In the genomic region with DNA sequence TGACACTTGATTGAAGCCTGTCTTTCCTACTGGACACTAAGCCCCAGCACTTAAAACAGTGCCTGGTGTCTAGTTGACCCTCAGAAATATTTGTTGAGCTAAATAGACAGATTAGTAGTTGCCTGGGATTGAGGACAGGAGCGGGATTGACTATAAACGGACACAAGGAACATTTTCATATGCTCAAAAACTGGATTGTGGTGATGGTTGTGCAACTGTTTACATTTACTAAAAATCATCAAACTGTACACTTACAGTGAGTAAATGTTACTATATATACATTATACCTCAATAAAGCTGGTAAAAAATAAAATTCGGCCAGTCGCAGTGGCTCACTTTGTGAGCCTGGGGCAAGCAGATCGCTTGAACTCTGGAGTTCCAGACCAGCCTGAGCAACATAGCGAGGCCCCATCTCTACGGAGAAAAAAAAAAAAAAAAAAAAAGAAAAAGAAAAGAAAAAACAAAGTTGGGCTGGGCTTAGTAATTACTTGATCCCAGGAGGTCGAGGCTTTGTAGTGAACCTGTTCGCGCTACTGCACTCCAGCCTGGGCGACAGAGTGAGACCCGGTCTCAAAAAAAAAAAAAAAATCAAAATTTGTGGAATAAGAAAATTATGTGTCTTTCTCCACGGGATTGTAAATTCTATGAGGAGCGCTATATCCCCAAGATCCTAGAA, we compare ENCODE assay signal across 8 cellular contexts. TPM values are rescaled to one million over a fixed set of nuclear protein-coding genes. Genes with fewer than 3 reads are reported as not detected.
DNase-seq lines count a peak whose midpoint lies in the region; ATAC-seq and TF ChIP-seq lines count a peak whose summit lies in the region.

No MANE protein-coding gene starts in this region.

- no peak for TF ChIP-seq EP300 in suprapubic skin (IDR thresholded peaks at IDR 0.05)

- H3K4me1 Mint-ChIP-seq in T-cell = peaks cover 36 to 44% (median 39%) of the 10 kb centered on the region in 3 donors

- peak; percentile 10 for DNase-seq in cardiac muscle cell (ENCODE audit: low read depth in 1 of 2, low spot score in 1 of 2)
- DNase-seq in cardiac septum (ENCODE audit: low spot score) = no peak
- DNase-seq in T-cell = no peak
- DNase-seq in suprapubic skin (ENCODE audit: low spot score in 2 of 2) = peak in 1 of 2 donors; percentile 15
- DNase-seq in NCI-H510A treated with DMSO at 0.1 percent for 48 hours (lab: John Stamatoyannopoulos, UW) = no peak
- DNase-seq in NCI-H2081 (lab: John Stamatoyannopoulos, UW) = no peak

- peaks cover 10% of the 10 kb centered on the region for H3K36me3 Mint-ChIP-seq in T-cell

- peak overlapping the region; percentile 85 to 88 for H3K27ac Mint-ChIP-seq in T-cell

- CTCF ChIA-PET in T-cell (lab: Charles Lee) = interaction anchor here in 1 of 2 donors (1.0 to 1.5 kb wide), 2 partner anchors 17 to 47 kb away, joined by 3 to 6 read pairs; partner anchors contain the start of gene CIB2

- no peaks in the 10 kb centered on the region for H3K9me3 ChIP-seq in cardiac muscle cell (ENCODE audit: low read depth)
- H3K9me3 ChIP-seq in suprapubic skin = no peaks in the 10 kb centered on the region

- H3K27ac ChIP-seq in cardiac muscle cell (no peak overlapping the region), suprapubic skin (no peak overlapping the region)

- intact Hi-C loops in cardiac septum (cut with DNase I) = loop anchor here (5.0 kb wide), 1 partner anchor 289 kb away; the partner anchor contains the start of gene IREB2

- H3K27me3 ChIP-seq in cardiac muscle cell (no peaks in the 10 kb centered on the region), suprapubic skin (no peaks in the 10 kb centered on the region)

- no peak for TF ChIP-seq POLR2A in suprapubic skin (IDR thresholded peaks at IDR 0.05)

- H3K4me3 ChIP-seq in cardiac muscle cell = peak overlapping the region; percentile 65
- H3K4me3 ChIP-seq in iPS-11a (ENCODE audit: low read depth, low read length) = peak overlapping the region; percentile 61
- peak overlapping the region; percentile 87 for H3K4me3 ChIP-seq in suprapubic skin

- POLR2A ChIA-PET in T-cell (lab: Charles Lee) = no interaction called here

- ATAC-seq in T-cell (replicated peaks in 1 of 4) (peak in 2 of 4 experiments; percentile 0 to 14), HG02870 (IDR thresholded peaks at IDR 0.05; ENCODE audit: unreplicated experiment) (no peak)

- TF ChIP-seq CTCF in cardiac muscle cell (IDR thresholded peaks at IDR 0.05; ENCODE audit: low read depth, low read length) = no peak
- TF ChIP-seq CTCF in suprapubic skin (IDR thresholded peaks at IDR 0.05) = no peak

- 16% methylated on average over 14 of the region's 14 CpGs for WGBS in suprapubic skin

- peaks cover 8% of the 10 kb centered on the region for H3K4me1 ChIP-seq in cardiac muscle cell (ENCODE audit: low read depth)
- peaks cover 33% of the 10 kb centered on the region for H3K4me1 ChIP-seq in suprapubic skin

- H3K36me3 ChIP-seq in cardiac muscle cell (no peaks in the 10 kb centered on the region), suprapubic skin (no peaks in the 10 kb centered on the region)

- H3K9me3 Mint-ChIP-seq in T-cell = no peaks in the 10 kb centered on the region

- no peaks in the 10 kb centered on the region for H3K27me3 Mint-ChIP-seq in T-cell

- peak overlapping the region; percentile 83 to 93 (median 93) for H3K4me3 Mint-ChIP-seq in T-cell

RNA-seq across cellular contexts. Expression of gene IDH3A, which starts 0.6 kb away (rescaled TPM):
- total RNA-seq in cardiac muscle cell (63.1 and 80.6 TPM in 2 replicates), cardiac septum (370 TPM), T-cell (10 to 100 TPM; 40.3 to 64.7 (median 48.5) TPM), suprapubic skin (10 to 100 TPM; 55.1 to 82.5 (median 55.8) TPM)
- polyA plus RNA-seq in cardiac muscle cell = 79.4 and 113 TPM in 2 replicates

RNA-seq across cellular contexts. Expression of gene CIB2, which starts 17.3 kb away (rescaled TPM):
- total RNA-seq in cardiac muscle cell (62.7 and 63.4 TPM in 2 replicates), cardiac septum (16.7 TPM), T-cell (1 to 10 TPM in 4 of 5 donors, under 1 TPM in 1; 0.72 to 2.8 (median 2.0) TPM), suprapubic skin (1 to 10 TPM; 2.0 to 8.5 (median 6.5) TPM)
- polyA plus RNA-seq in cardiac muscle cell = 59.9 and 72.6 TPM in 2 replicates

RNA-seq across cellular contexts. Expression of gene SH2D7, which starts 56.2 kb away (rescaled TPM):
- total RNA-seq in cardiac muscle cell = not detected in 2 replicates
- 0.22 and 0.98 TPM in 2 replicates for polyA plus RNA-seq in cardiac muscle cell
- total RNA-seq in cardiac septum = not detected
- total RNA-seq in T-cell = not detected
- total RNA-seq in suprapubic skin = not detected

Comparison
In these comparisons a context has a peak if more than half of its experiments do, and no peak if none do; other contexts are left out.
1. DNase-seq: peak in cardiac muscle cell (2 of 2); none in cardiac septum (single experiment), T-cell (0 of 34), NCI-H510A treated with DMSO at 0.1 percent for 48 hours (single experiment) and NCI-H2081 (0 of 2).
2. Peak in every context shown above with its lines, with median percentiles within 50 percentile points of each other: H3K4me3 ChIP-seq.